1 cellular context compared by ENCODE assay signal in the genomic region with DNA sequence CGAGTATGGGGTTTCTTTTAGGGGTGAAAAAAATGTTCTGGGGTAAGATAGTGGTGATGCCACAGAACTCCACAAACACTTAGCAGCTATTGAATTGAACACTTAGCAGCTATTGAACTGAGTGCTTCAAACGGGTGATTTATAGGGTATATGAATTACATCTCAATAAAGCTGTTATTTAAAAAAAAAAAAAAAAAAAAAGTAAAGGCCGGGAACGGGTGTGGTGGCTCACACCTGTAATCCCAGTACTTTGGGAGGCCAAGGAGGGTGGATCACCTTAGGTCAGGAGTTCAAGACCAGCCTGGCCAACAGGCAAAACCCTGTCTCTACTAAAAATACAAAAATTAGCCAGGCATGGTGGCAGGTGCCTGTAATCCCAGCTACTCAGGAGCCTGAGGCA. TPM values are rescaled to one million over a fixed set of nuclear protein-coding genes. Genes with fewer than 3 reads are reported as not detected.
"Had no signal": no experiment of that assay in that cellular context is flagged by ENCODE, and none has a peak within 500 bp of the region (broad histone marks: within the 10 kb centered on the region; RNA-seq: fewer than 3 reads in every experiment).

No MANE protein-coding gene starts in this region.

RNA-seq across cellular contexts. Expression of a gene that starts 48.7 kb away (rescaled TPM):
- polyA plus RNA-seq: immature natural killer cell had no signal
